Comparison of ENCODE assay signal across 31 cellular contexts in genomic region chr20:5497556-5497955, GRCh38.
DNase-seq lines count a peak whose midpoint lies in the region; ATAC-seq lines count a peak whose summit lies in the region.
"Had no signal": no experiment of that assay in that cellular context is flagged by ENCODE, and none has a peak within 500 bp of the region (broad histone marks: within the 10 kb centered on the region; RNA-seq: fewer than 3 reads in every experiment).

No MANE protein-coding gene starts in this region.

- no peak overlapping the region for H2BK12ac ChIP-seq in neuronal stem cell (ENCODE audit: low read length)

- H4K8ac ChIP-seq in neuronal stem cell (ENCODE audit: low read depth, low read length) = no peak overlapping the region

- H2AK5ac ChIP-seq in neuronal stem cell (ENCODE audit: low read depth, low read length) = no peak overlapping the region

- H3K27ac Mint-ChIP-seq in stimulated activated effector memory CD8-positive, alpha-beta T cell treated with anti-CD3 and anti-CD28 coated beads, Interleukin-12 subunit alpha, Interleukin-12 subunit beta, amount 100 ng/mL, for 72 hours = no peak overlapping the region
- H3K27ac Mint-ChIP-seq: B cell; CD14-positive monocyte; CD4-positive, alpha-beta T cell; CD4-positive, CD25-positive, alpha-beta regulatory T cell; CD8-positive, alpha-beta memory T cell; CD8-positive, alpha-beta T cell had no signal

- H3K4me3 Mint-ChIP-seq in stimulated activated effector memory CD8-positive, alpha-beta T cell treated with anti-CD3 and anti-CD28 coated beads, Interleukin-12 subunit alpha, Interleukin-12 subunit beta, amount 100 ng/mL, for 72 hours = no peak overlapping the region
- H3K4me3 Mint-ChIP-seq: B cell; CD14-positive monocyte; CD4-positive, alpha-beta memory T cell; CD4-positive, alpha-beta T cell; CD4-positive, CD25-positive, alpha-beta regulatory T cell; CD8-positive, alpha-beta memory T cell; CD8-positive, alpha-beta T cell had no signal

- no peaks in the 10 kb centered on the region for H3K79me1 ChIP-seq in neuronal stem cell (ENCODE audit: low read depth, low read length)

- H3K27me3 ChIP-seq in neuronal stem cell (ENCODE audit: control insufficient read depth in 3 of 3, insufficient read depth in 3 of 3, low read depth in 1 of 3, low read length in 3 of 3) = no peaks in the 10 kb centered on the region
- H3K27me3 ChIP-seq: BE2C; BLaER1; BLaER1 treated with 17β-estradiol and CSF1 and Interleukin-3, amounts not matched to agents 10 nM and 100 nM had no signal

- H4K91ac ChIP-seq in neuronal stem cell (ENCODE audit: low read depth, low read length, poor library complexity) = no peak overlapping the region

- ATAC-seq in stimulated activated effector memory CD8-positive, alpha-beta T cell treated with anti-CD3 and anti-CD28 coated beads, Interleukin-12 subunit alpha, Interleukin-12 subunit beta, amount 100 ng/mL, for 72 hours = peak; percentile 11
- ATAC-seq: A549; CD8-positive, alpha-beta T cell had no signal

- no peak overlapping the region for H3K14ac ChIP-seq in neuronal stem cell (ENCODE audit: low read length)

- H3K4me1 ChIP-seq in neuronal stem cell (ENCODE audit: control insufficient read depth in 2 of 2, insufficient read depth in 1 of 2, low read depth in 1 of 2, low read length in 2 of 2) = no peaks in the 10 kb centered on the region
- H3K4me1 ChIP-seq: A549; BE2C; BLaER1; BLaER1 treated with 17β-estradiol and CSF1 and Interleukin-3, amounts not matched to agents 10 nM and 100 nM; Caco-2 had no signal

- no peaks in the 10 kb centered on the region for H3K4me1 Mint-ChIP-seq in stimulated activated effector memory CD8-positive, alpha-beta T cell treated with anti-CD3 and anti-CD28 coated beads, Interleukin-12 subunit alpha, Interleukin-12 subunit beta, amount 100 ng/mL, for 72 hours
- H3K4me1 Mint-ChIP-seq: B cell; CD14-positive monocyte; CD4-positive, alpha-beta memory T cell; CD4-positive, CD25-positive, alpha-beta regulatory T cell; CD8-positive, alpha-beta memory T cell had no signal

- H3K9ac ChIP-seq in neuronal stem cell (ENCODE audit: low read depth, low read length, poor library complexity) = no peak overlapping the region
- H3K9ac ChIP-seq: BLaER1; BLaER1 treated with 17β-estradiol and CSF1 and Interleukin-3, amounts not matched to agents 10 nM and 100 nM had no signal

- no peaks in the 10 kb centered on the region for H3K36me3 Mint-ChIP-seq in stimulated activated effector memory CD8-positive, alpha-beta T cell treated with anti-CD3 and anti-CD28 coated beads, Interleukin-12 subunit alpha, Interleukin-12 subunit beta, amount 100 ng/mL, for 72 hours
- H3K36me3 Mint-ChIP-seq: CD14-positive monocyte; CD4-positive, alpha-beta memory T cell; CD4-positive, CD25-positive, alpha-beta regulatory T cell; CD8-positive, alpha-beta T cell had no signal

- no peak overlapping the region for H3K27ac ChIP-seq in neuronal stem cell (replicated peaks; ENCODE audit: low read length)
- H3K27ac ChIP-seq: 22Rv1; A549; BLaER1; BLaER1 treated with 17β-estradiol and CSF1 and Interleukin-3, amounts not matched to agents 10 nM and 100 nM; C4-2B had no signal

- H3K23ac ChIP-seq in neuronal stem cell (ENCODE audit: low read depth, low read length, poor library complexity) = no peak overlapping the region

- H3K4me3 ChIP-seq in neuronal stem cell (ENCODE audit: low read length in 2 of 2) = no peak overlapping the region
- H3K4me3 ChIP-seq: A549; BLaER1; BLaER1 treated with 17β-estradiol and CSF1 and Interleukin-3, amounts not matched to agents 10 nM and 100 nM had no signal

- no peaks in the 10 kb centered on the region for H3K9me3 Mint-ChIP-seq in stimulated activated effector memory CD8-positive, alpha-beta T cell treated with anti-CD3 and anti-CD28 coated beads, Interleukin-12 subunit alpha, Interleukin-12 subunit beta, amount 100 ng/mL, for 72 hours
- H3K9me3 Mint-ChIP-seq: CD4-positive, alpha-beta T cell; CD8-positive, alpha-beta memory T cell; CD8-positive, alpha-beta T cell had no signal

- H2AFZ ChIP-seq in neuronal stem cell (ENCODE audit: low read length) = no peak overlapping the region

- H3K9me3 ChIP-seq in neuronal stem cell (replicated peaks in 1 of 2; ENCODE audit: control insufficient read depth in 2 of 2, insufficient read depth in 1 of 2, low read depth in 1 of 2, low read length in 2 of 2) = peaks cover 0 to 5% of the 10 kb centered on the region in 2 donors
- H3K9me3 ChIP-seq: A549; BE2C; BLaER1; BLaER1 treated with 17β-estradiol and CSF1 and Interleukin-3, amounts not matched to agents 10 nM and 100 nM; Caco-2 had no signal

- H3K4ac ChIP-seq in neuronal stem cell (ENCODE audit: low read length) = no peak overlapping the region

- H3K4me2 ChIP-seq in neuronal stem cell (ENCODE audit: insufficient read depth, low read length, poor library complexity, severe bottlenecking) = no peak overlapping the region
- H3K4me2 ChIP-seq: A549; BLaER1; BLaER1 treated with 17β-estradiol and CSF1 and Interleukin-3, amounts not matched to agents 10 nM and 100 nM had no signal

- no CpG with 5 or more reads among the region's 7 CpGs for WGBS in neuronal stem cell (ENCODE audit: extremely low coverage in 2 of 2, insufficient read length in 2 of 2, insufficient replicate concordance in 1 of 2), 2 donors

- H2BK120ac ChIP-seq in neuronal stem cell (ENCODE audit: low read depth, low read length) = no peak overlapping the region

- no peak for DNase-seq in neuronal stem cell (ENCODE audit: low spot score)
- no peak for DNase-seq in stimulated activated effector memory CD8-positive, alpha-beta T cell treated with anti-CD3 and anti-CD28 coated beads, Interleukin-12 subunit alpha, Interleukin-12 subunit beta, amount 100 ng/mL, for 72 hours (ENCODE audit: low spot score in 2 of 2)
- DNase-seq in globus pallidus (ENCODE audit: low spot score) = no peak
- no peak for DNase-seq in HuH-7.5 (ENCODE audit: low spot score)
- DNase-seq: 8988T; ACHN; AML-193; BE2C; C1 segment of cervical spinal cord; Caco-2; Calu3; CD4-positive, alpha-beta memory T cell; CD4-positive, alpha-beta T cell; CD4-positive, CD25-positive, alpha-beta regulatory T cell; CD8-positive, alpha-beta memory T cell; CD8-positive, alpha-beta T cell; COR-L47; DMS 273 treated with DMSO at 0.1 percent for 48 hours; DMS153; DMS53; DMS79; DMS79 treated with DMSO at 0.1 percent for 48 hours; DND-41; EL had no signal

- H2BK15ac ChIP-seq in neuronal stem cell (ENCODE audit: low read length) = no peak overlapping the region

- peak overlapping the region; percentile 34 for H3K18ac ChIP-seq in neuronal stem cell (ENCODE audit: low read length)

- H3K36me3 ChIP-seq in neuronal stem cell (replicated peaks in 1 of 2; ENCODE audit: control insufficient read depth in 2 of 2, insufficient read depth in 2 of 2, low read length in 2 of 2) = no peaks in the 10 kb centered on the region
- H3K36me3 ChIP-seq: BE2C; BLaER1; BLaER1 treated with 17β-estradiol and CSF1 and Interleukin-3, amounts not matched to agents 10 nM and 100 nM had no signal

- H2BK5ac ChIP-seq in neuronal stem cell (ENCODE audit: low read length) = no peak overlapping the region
